ENCODE assay signal across 16 cellular contexts in genomic region chr6:44145839-44146238, GRCh38. TPM values are rescaled to one million over a fixed set of nuclear protein-coding genes. Genes with fewer than 3 reads are reported as not detected.
DNase-seq lines count a peak whose midpoint lies in the region; ATAC-seq and TF ChIP-seq lines count a peak whose summit lies in the region.
"Had no signal": no experiment of that assay in that cellular context is flagged by ENCODE, and none has a peak within 500 bp of the region (broad histone marks: within the 10 kb centered on the region; RNA-seq: fewer than 3 reads in every experiment).

No MANE protein-coding gene starts in this region.

- H3K27me3 Mint-ChIP-seq in activated CD4-positive, alpha-beta memory T cell treated with anti-CD3 and anti-CD28 coated beads, Interleukin-2, amount 10 ng/mL, durations not matched to agents 7 days and 5 days, result no peaks in the 10 kb centered on the region
- H3K27me3 Mint-ChIP-seq in activated CD4-positive, alpha-beta memory T cell treated with anti-CD3 and anti-CD28 coated beads for 36 hours, result no peaks in the 10 kb centered on the region
- H3K27me3 Mint-ChIP-seq in CD14-positive monocyte (ENCODE audit: low read depth in 3 of 3), result peaks cover under 1 to 3% (median 2%) of the 10 kb centered on the region in 3 donors

- no peak overlapping the region for H4K5ac ChIP-seq in mesendoderm (ENCODE audit: low read length)

- no peak overlapping the region for H3K4me3 ChIP-seq in RWPE2 (ENCODE audit: severe bottlenecking)
- no peak overlapping the region for H3K4me3 ChIP-seq in mesendoderm (ENCODE audit: low read length)
- H3K4me3 ChIP-seq: BLaER1 had no signal

- H4K8ac ChIP-seq in mesendoderm (ENCODE audit: low read depth, low read length), result no peak overlapping the region

- intact Hi-C loops in activated CD4-positive, alpha-beta memory T cell treated with anti-CD3 and anti-CD28 coated beads for 36 hours (cut with micrococcal nuclease), result no loop called here
- intact Hi-C loops in CD14-positive monocyte (cut with micrococcal nuclease), result no loop called here

- H3K4me1 Mint-ChIP-seq in activated CD4-positive, alpha-beta memory T cell treated with anti-CD3 and anti-CD28 coated beads, Interleukin-2, amount 10 ng/mL, durations not matched to agents 7 days and 5 days, result peaks cover 4% of the 10 kb centered on the region
- H3K4me1 Mint-ChIP-seq in activated CD4-positive, alpha-beta memory T cell treated with anti-CD3 and anti-CD28 coated beads for 36 hours (ENCODE audit: low read depth), result no peaks in the 10 kb centered on the region
- no peaks in the 10 kb centered on the region for H3K4me1 Mint-ChIP-seq in CD14-positive monocyte
- H3K4me1 Mint-ChIP-seq in stimulated activated effector memory CD8-positive, alpha-beta T cell treated with anti-CD3 and anti-CD28 coated beads, Interleukin-12 subunit alpha, Interleukin-12 subunit beta, amount 100 ng/mL, for 72 hours, result peaks cover 2% of the 10 kb centered on the region
- H3K4me1 Mint-ChIP-seq: H9 had no signal

- H3K27ac ChIP-seq in RWPE2 (ENCODE audit: poor library complexity, severe bottlenecking) (no peak overlapping the region), mesendoderm (ENCODE audit: low read depth, low read length) (no peak overlapping the region)
- H3K27ac ChIP-seq: BLaER1 had no signal

- H3K27me3 ChIP-seq in RWPE2 (ENCODE audit: insufficient read depth, poor library complexity, severe bottlenecking) (no peaks in the 10 kb centered on the region), mesendoderm (ENCODE audit: insufficient read depth, low read length, poor library complexity) (no peaks in the 10 kb centered on the region)
- H3K27me3 ChIP-seq: BLaER1 had no signal

- H2BK15ac ChIP-seq in mesendoderm (replicated peaks; ENCODE audit: low read depth), result no peak overlapping the region

- H3K79me2 ChIP-seq in mesendoderm (ENCODE audit: control insufficient read depth, insufficient read depth, low read length), result no peaks in the 10 kb centered on the region

- no peaks in the 10 kb centered on the region for H3K9me3 Mint-ChIP-seq in activated CD4-positive, alpha-beta memory T cell treated with anti-CD3 and anti-CD28 coated beads, Interleukin-2, amount 10 ng/mL, durations not matched to agents 7 days and 5 days
- H3K9me3 Mint-ChIP-seq in activated CD4-positive, alpha-beta memory T cell treated with anti-CD3 and anti-CD28 coated beads for 36 hours, result no peaks in the 10 kb centered on the region
- peaks cover 0 to 2% (median 0%) of the 10 kb centered on the region in 7 donors for H3K9me3 Mint-ChIP-seq in CD14-positive monocyte
- no peaks in the 10 kb centered on the region for H3K9me3 Mint-ChIP-seq in stimulated activated effector memory CD8-positive, alpha-beta T cell treated with anti-CD3 and anti-CD28 coated beads, Interleukin-12 subunit alpha, Interleukin-12 subunit beta, amount 100 ng/mL, for 72 hours
- H3K9me3 Mint-ChIP-seq: CD8-positive, alpha-beta T cell; H9 had no signal

- H2AK5ac ChIP-seq in mesendoderm (ENCODE audit: low read length), result no peak overlapping the region

- TF ChIP-seq CTCF in CD14-positive monocyte (IDR thresholded peaks at IDR 0.05) (no peak), RWPE2 (IDR thresholded peaks at IDR 0.05; ENCODE audit: poor library complexity, severe bottlenecking) (no peak), GM13977 (IDR thresholded peaks at IDR 0.05; ENCODE audit: extremely low read depth, insufficient read depth, missing control alignments) (no peak)

- H3K9me3 ChIP-seq in RWPE2 (ENCODE audit: severe bottlenecking), result no peaks in the 10 kb centered on the region
- H3K9me3 ChIP-seq: BLaER1 had no signal

- DNase-seq in activated CD4-positive, alpha-beta memory T cell treated with anti-CD3 and anti-CD28 coated beads, Interleukin-2, amount 10 ng/mL, durations not matched to agents 7 days and 5 days, result no peak
- DNase-seq in activated CD4-positive, alpha-beta memory T cell treated with anti-CD3 and anti-CD28 coated beads for 36 hours, result no peak
- no peak for DNase-seq in CD14-positive monocyte (ENCODE audit: low spot score)
- peak; percentile 21 for DNase-seq in RWPE2 (ENCODE audit: low spot score)
- DNase-seq in stimulated activated effector memory CD8-positive, alpha-beta T cell treated with anti-CD3 and anti-CD28 coated beads, Interleukin-12 subunit alpha, Interleukin-12 subunit beta, amount 100 ng/mL, for 72 hours (ENCODE audit: low spot score in 2 of 2), result no peak
- DNase-seq in GM13977 (ENCODE audit: low spot score), result no peak
- DNase-seq in mesendoderm, result no peak
- DNase-seq: 8988T; Calu3; CD8-positive, alpha-beta T cell; DMS79 treated with DMSO at 0.1 percent for 48 hours; GF-D8; H9 had no signal

- H3K4me1 ChIP-seq in RWPE2 (ENCODE audit: insufficient read depth, poor library complexity, severe bottlenecking) (no peaks in the 10 kb centered on the region), mesendoderm (ENCODE audit: control insufficient read depth, low read depth, low read length) (no peaks in the 10 kb centered on the region)

- H3K18ac ChIP-seq in mesendoderm (ENCODE audit: low read length), result no peak overlapping the region

- H2BK120ac ChIP-seq in mesendoderm (ENCODE audit: low read depth, low read length), result no peak overlapping the region

- H3K36me3 ChIP-seq in RWPE2 (ENCODE audit: low read depth), result peaks cover 40% of the 10 kb centered on the region
- no peaks in the 10 kb centered on the region for H3K36me3 ChIP-seq in mesendoderm (ENCODE audit: control insufficient read depth, insufficient read depth, low read length)

- peak overlapping the region; percentile 23 for H3K27ac Mint-ChIP-seq in activated CD4-positive, alpha-beta memory T cell treated with anti-CD3 and anti-CD28 coated beads, Interleukin-2, amount 10 ng/mL, durations not matched to agents 7 days and 5 days
- H3K27ac Mint-ChIP-seq in activated CD4-positive, alpha-beta memory T cell treated with anti-CD3 and anti-CD28 coated beads for 36 hours, result no peak overlapping the region
- peak overlapping the region in 4 of 7 donors; percentile 4 to 57 (median 44) for H3K27ac Mint-ChIP-seq in CD14-positive monocyte
- peak overlapping the region; percentile 23 for H3K27ac Mint-ChIP-seq in stimulated activated effector memory CD8-positive, alpha-beta T cell treated with anti-CD3 and anti-CD28 coated beads, Interleukin-12 subunit alpha, Interleukin-12 subunit beta, amount 100 ng/mL, for 72 hours
- H3K27ac Mint-ChIP-seq: CD8-positive, alpha-beta T cell had no signal

- H3K56ac ChIP-seq in mesendoderm (ENCODE audit: low read length), result no peak overlapping the region

- POLR2A ChIA-PET in activated CD4-positive, alpha-beta memory T cell treated with anti-CD3 and anti-CD28 coated beads, Interleukin-2, amount 10 ng/mL, durations not matched to agents 7 days and 5 days (lab: Charles Lee), result no interaction called here
- POLR2A ChIA-PET in activated CD4-positive, alpha-beta memory T cell treated with anti-CD3 and anti-CD28 coated beads for 36 hours (lab: Charles Lee), result no interaction called here

- H2BK5ac ChIP-seq in mesendoderm (ENCODE audit: low read length), result no peak overlapping the region

- no peak overlapping the region for H3K4me2 ChIP-seq in mesendoderm (ENCODE audit: low read length)
- H3K4me2 ChIP-seq: BLaER1 had no signal

- no peak for ATAC-seq in RWPE2 (ENCODE audit: low read depth)
- no peak for ATAC-seq in stimulated activated effector memory CD8-positive, alpha-beta T cell treated with anti-CD3 and anti-CD28 coated beads, Interleukin-12 subunit alpha, Interleukin-12 subunit beta, amount 100 ng/mL, for 72 hours
- ATAC-seq: CD8-positive, alpha-beta T cell; HepG2 had no signal

- no peak overlapping the region for H3K9ac ChIP-seq in mesendoderm (ENCODE audit: low read length)
- H3K9ac ChIP-seq: BLaER1 had no signal

- H3K36me3 Mint-ChIP-seq in activated CD4-positive, alpha-beta memory T cell treated with anti-CD3 and anti-CD28 coated beads, Interleukin-2, amount 10 ng/mL, durations not matched to agents 7 days and 5 days (ENCODE audit: low read depth), result peaks cover 6% of the 10 kb centered on the region
- H3K36me3 Mint-ChIP-seq in activated CD4-positive, alpha-beta memory T cell treated with anti-CD3 and anti-CD28 coated beads for 36 hours, result peaks cover 11% of the 10 kb centered on the region
- H3K36me3 Mint-ChIP-seq in CD14-positive monocyte, result peaks cover 69 to 83% of the 10 kb centered on the region in 2 donors
- peaks cover 21% of the 10 kb centered on the region for H3K36me3 Mint-ChIP-seq in stimulated activated effector memory CD8-positive, alpha-beta T cell treated with anti-CD3 and anti-CD28 coated beads, Interleukin-12 subunit alpha, Interleukin-12 subunit beta, amount 100 ng/mL, for 72 hours

- no peak overlapping the region for H3K4me3 Mint-ChIP-seq in activated CD4-positive, alpha-beta memory T cell treated with anti-CD3 and anti-CD28 coated beads, Interleukin-2, amount 10 ng/mL, durations not matched to agents 7 days and 5 days
- H3K4me3 Mint-ChIP-seq in activated CD4-positive, alpha-beta memory T cell treated with anti-CD3 and anti-CD28 coated beads for 36 hours, result no peak overlapping the region
- no peak overlapping the region for H3K4me3 Mint-ChIP-seq in CD14-positive monocyte
- no peak overlapping the region for H3K4me3 Mint-ChIP-seq in stimulated activated effector memory CD8-positive, alpha-beta T cell treated with anti-CD3 and anti-CD28 coated beads, Interleukin-12 subunit alpha, Interleukin-12 subunit beta, amount 100 ng/mL, for 72 hours
- H3K4me3 Mint-ChIP-seq: CD8-positive, alpha-beta T cell; H9 had no signal

- in situ Hi-C loops in GM13977 (cut with MboI; ENCODE audit: low pct_unique_long_range_greater_than_20kb, low sequenced_read_pairs, unreplicated experiment), result no loop called here

- H3K79me1 ChIP-seq in mesendoderm (ENCODE audit: low read length), result no peaks in the 10 kb centered on the region

- no peak overlapping the region for H3K4ac ChIP-seq in mesendoderm (ENCODE audit: low read depth, low read length)

- CTCF ChIA-PET in activated CD4-positive, alpha-beta memory T cell treated with anti-CD3 and anti-CD28 coated beads, Interleukin-2, amount 10 ng/mL, durations not matched to agents 7 days and 5 days (lab: Charles Lee), result no interaction called here
- CTCF ChIA-PET in activated CD4-positive, alpha-beta memory T cell treated with anti-CD3 and anti-CD28 coated beads for 36 hours (lab: Charles Lee), result no interaction called here

- H3K23ac ChIP-seq in mesendoderm (ENCODE audit: low read length), result no peak overlapping the region

RNA-seq across cellular contexts. Expression of gene CAPN11, which starts 12.8 kb away (rescaled TPM):
- total RNA-seq in activated CD4-positive, alpha-beta memory T cell treated with anti-CD3 and anti-CD28 coated beads, Interleukin-2, amount 10 ng/mL, durations not matched to agents 7 days and 5 days, result under 1 TPM in 1 of 2 experiments, not detected in 1; 0.13 TPM
- total RNA-seq in activated CD4-positive, alpha-beta memory T cell treated with anti-CD3 and anti-CD28 coated beads for 36 hours, result under 1 TPM in 1 of 2 experiments, not detected in 1; 0.12 TPM
- not detected for polyA plus RNA-seq in CD14-positive monocyte
- 0.18 TPM for polyA plus RNA-seq in mesendoderm (2013, experiment 1 of 2)
- polyA plus RNA-seq in mesendoderm (2013, experiment 2 of 2), result 0.22 TPM
- total RNA-seq: A673, Calu3 had no signal

RNA-seq across cellular contexts. Expression of gene TMEM63B, which starts 18.5 kb away (rescaled TPM):
- 10 to 100 TPM; 14.7 to 15.5 TPM for total RNA-seq in activated CD4-positive, alpha-beta memory T cell treated with anti-CD3 and anti-CD28 coated beads, Interleukin-2, amount 10 ng/mL, durations not matched to agents 7 days and 5 days
- 10 to 100 TPM; 11.6 to 13.0 TPM for total RNA-seq in activated CD4-positive, alpha-beta memory T cell treated with anti-CD3 and anti-CD28 coated beads for 36 hours
- 1 to 10 TPM; 1.3 to 1.9 TPM for polyA plus RNA-seq in CD14-positive monocyte
- 17.8 TPM for polyA plus RNA-seq in mesendoderm (2013, experiment 1 of 2)
- 17.9 TPM for polyA plus RNA-seq in mesendoderm (2013, experiment 2 of 2)

RNA-seq across cellular contexts. Expression of gene MRPL14, which starts 18.6 kb away (rescaled TPM):
- total RNA-seq in activated CD4-positive, alpha-beta memory T cell treated with anti-CD3 and anti-CD28 coated beads, Interleukin-2, amount 10 ng/mL, durations not matched to agents 7 days and 5 days, result 10 to 100 TPM; 36.0 to 39.0 TPM
- total RNA-seq in activated CD4-positive, alpha-beta memory T cell treated with anti-CD3 and anti-CD28 coated beads for 36 hours, result 10 to 100 TPM; 49.5 to 50.1 TPM
- 10 to 100 TPM; 78.2 to 91.5 TPM for polyA plus RNA-seq in CD14-positive monocyte
- polyA plus RNA-seq in mesendoderm (2013, experiment 1 of 2), result 90.4 TPM
- 90.0 TPM for polyA plus RNA-seq in mesendoderm (2013, experiment 2 of 2)
